In the genomic region with DNA sequence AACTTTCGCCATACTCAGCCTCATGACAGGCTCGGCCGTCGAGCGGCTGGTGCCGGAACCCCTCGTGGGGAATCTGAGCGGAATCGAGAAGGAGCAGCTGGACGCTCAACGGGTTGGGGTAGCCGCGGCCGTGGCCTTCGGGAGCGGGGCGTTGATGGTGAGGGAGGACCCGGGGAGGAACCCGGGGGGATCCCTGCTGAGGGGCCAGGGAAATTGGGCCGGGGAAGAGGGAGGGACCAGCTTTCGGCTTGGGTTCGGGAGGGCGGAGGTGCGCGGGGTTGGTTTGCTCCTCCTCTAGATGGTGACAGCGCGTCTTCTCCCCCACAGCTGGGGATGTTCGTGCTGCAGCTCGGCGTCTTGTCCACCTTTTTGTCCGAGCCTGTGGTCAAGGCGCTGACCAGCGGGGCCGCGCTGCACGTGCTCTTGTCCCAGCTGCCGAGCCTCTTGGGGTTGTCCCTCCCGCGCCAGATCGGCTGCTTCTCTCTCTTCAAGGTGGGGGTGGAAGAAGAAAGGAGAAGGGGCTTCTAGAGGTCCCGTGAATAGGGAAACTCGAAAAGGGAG, we compare ENCODE assay signal across 8 cellular contexts. TPM values are rescaled to one million over a fixed set of nuclear protein-coding genes. Genes with fewer than 3 reads are reported as not detected.
DNase-seq lines count a peak whose midpoint lies in the region; ATAC-seq, FAIRE-seq and TF ChIP-seq lines count a peak whose summit lies in the region.

No MANE protein-coding gene starts in this region.

- CTCF ChIA-PET in SK-N-SH (lab: Yijun Ruan, JAX), result interaction anchor here (0.6 to 11.0 kb wide), 19 partner anchors 8 to 382 kb away, joined by 3 to 298 read pairs (median 5); partner anchors contain the start of genes ARHGEF25, B4GALNT1, DTX3 and PIP4K2C

- H3K4me1 ChIP-seq in SK-N-SH (ENCODE audit: control insufficient read depth in 1 of 2, insufficient read depth in 2 of 2, low read depth in 1 of 2, low read length in 1 of 2), result peaks cover 0 to 7% of the 10 kb centered on the region in 2 experiments; a peak in 1 of 4 replicates
- H3K4me1 ChIP-seq in keratinocyte (ENCODE audit: control insufficient read depth, extremely low read depth, insufficient read depth, low read length), result peaks cover 17% of the 10 kb centered on the region
- H3K4me1 ChIP-seq in subcutaneous abdominal adipose tissue (ENCODE audit: control insufficient read depth in 5 of 5, insufficient read depth in 5 of 5, low read length in 5 of 5), result peaks cover 2 to 24% (median 21%) of the 10 kb centered on the region in 5 donors

- H2AFZ ChIP-seq in SK-N-SH (ENCODE audit: low read depth), result no peak overlapping the region
- H2AFZ ChIP-seq in keratinocyte (ENCODE audit: control insufficient read depth, low read length), result no peak overlapping the region

- H3K27me3 ChIP-seq in SK-N-SH (ENCODE audit: insufficient read depth) (no peaks in the 10 kb centered on the region), keratinocyte (ENCODE audit: control insufficient read depth, extremely low read depth, insufficient read depth, low read length) (peaks cover 86% of the 10 kb centered on the region), subcutaneous abdominal adipose tissue (ENCODE audit: control insufficient read depth in 5 of 5, insufficient read depth in 4 of 5, low read length in 5 of 5) (peaks cover 63 to 78% (median 75%) of the 10 kb centered on the region in 5 donors)

- H3K4me2 ChIP-seq in SK-N-SH, result no peak overlapping the region
- H3K4me2 ChIP-seq in keratinocyte (ENCODE audit: control insufficient read depth, extremely low read depth, insufficient read depth, low read depth, low read length), result peak overlapping the region; percentile 75

- no peaks in the 10 kb centered on the region for H3K9me1 ChIP-seq in keratinocyte (ENCODE audit: control insufficient read depth, extremely low read depth, insufficient read depth, low read length)

- H4K20me1 ChIP-seq in SK-N-SH (ENCODE audit: insufficient read depth) (no peaks in the 10 kb centered on the region), keratinocyte (ENCODE audit: control insufficient read depth, extremely low read depth, insufficient read depth, low read length) (peaks cover 3% of the 10 kb centered on the region)

- DNase-seq in SK-N-SH, result peak; percentile 59
- DNase-seq in astrocyte of the cerebellum (ENCODE audit: low read depth), result no peak
- no peak for DNase-seq in keratinocyte (ENCODE audit: low read depth, low spot score)
- DNase-seq in NCI-H774 (lab: John Stamatoyannopoulos, UW), result no peak
- DNase-seq in A172 (ENCODE audit: low spot score), result no peak

- in situ Hi-C loops in astrocyte of the cerebellum (cut with HindIII; ENCODE audit: low sequenced_read_pairs), result no loop called here

- peaks cover 0 to 8% of the 10 kb centered on the region in 2 experiments for H3K36me3 ChIP-seq in SK-N-SH (replicated peaks in 1 of 2; ENCODE audit: control insufficient read depth in 1 of 2, insufficient read depth in 2 of 2, low read length in 1 of 2)
- H3K36me3 ChIP-seq in keratinocyte (ENCODE audit: control insufficient read depth in 2 of 2, extremely low read depth in 1 of 2, insufficient read depth in 2 of 2, low read length in 2 of 2), result no peaks in the 10 kb centered on the region
- peaks cover 0 to 4% (median 1%) of the 10 kb centered on the region in 5 donors for H3K36me3 ChIP-seq in subcutaneous abdominal adipose tissue (ENCODE audit: control insufficient read depth in 5 of 5, insufficient read depth in 5 of 5, low read length in 5 of 5)

- no peaks in the 10 kb centered on the region for H3K79me2 ChIP-seq in SK-N-SH (ENCODE audit: insufficient read depth)
- no peaks in the 10 kb centered on the region for H3K79me2 ChIP-seq in keratinocyte (ENCODE audit: control insufficient read depth, insufficient read depth, low read length)

- H3K9me2 ChIP-seq in SK-N-SH, result no peaks in the 10 kb centered on the region

- H3K4me3 ChIP-seq in SK-N-SH (ENCODE audit: low read depth in 2 of 2, low read length in 1 of 2), result no peak overlapping the region
- H3K4me3 ChIP-seq in astrocyte of the cerebellum (ENCODE audit: low read depth, low read length), result peak overlapping the region; percentile 32
- peak overlapping the region in 1 of 3 experiments; percentile 39 for H3K4me3 ChIP-seq in keratinocyte (ENCODE audit: control insufficient read depth in 2 of 3, extremely low read depth in 1 of 3, insufficient read depth in 2 of 3, low read depth in 1 of 3, low read length in 3 of 3)
- H3K4me3 ChIP-seq in subcutaneous abdominal adipose tissue (ENCODE audit: low read depth in 1 of 5, low read length in 5 of 5), result peak overlapping the region; percentile 47 to 68 (median 58)

- TF ChIP-seq CTCF in SK-N-SH (IDR thresholded peaks at IDR 0.05), result no peak
- TF ChIP-seq CTCF in astrocyte of the cerebellum (IDR thresholded peaks at IDR 0.05; ENCODE audit: low read depth, low read length, missing control alignments), result no peak
- TF ChIP-seq CTCF in keratinocyte (optimal IDR thresholded peaks at IDR 0.05 in 1 of 3, IDR thresholded peaks at IDR 0.05 in 1 of 3, conservative IDR thresholded peaks at IDR 0.05 in 1 of 3; ENCODE audit: extremely low read depth in 1 of 3, insufficient read depth in 2 of 3, low read length in 3 of 3), result no peak

- TF ChIP-seq EP300 in SK-N-SH (IDR thresholded peaks at IDR 0.05; ENCODE audit: borderline replicate concordance in 1 of 2, low read depth in 1 of 2, low read length in 1 of 2), result no peak

- TF ChIP-seq RAD21 in SK-N-SH (IDR thresholded peaks at IDR 0.05; ENCODE audit: low read length), result no peak

- POLR2A ChIA-PET in SK-N-SH (lab: Yijun Ruan, JAX), result interaction anchor here (1.0 to 1.9 kb wide), 2 partner anchors 29 to 36 kb away, joined by 3 to 6 read pairs; partner anchors contain the start of gene PIP4K2C

- no peaks in the 10 kb centered on the region for H3K9me3 ChIP-seq in SK-N-SH
- no peaks in the 10 kb centered on the region for H3K9me3 ChIP-seq in keratinocyte (ENCODE audit: control insufficient read depth, low read depth, low read length)
- H3K9me3 ChIP-seq in subcutaneous abdominal adipose tissue (ENCODE audit: control insufficient read depth in 5 of 5, low read length in 5 of 5), result no peaks in the 10 kb centered on the region

- H3K27ac ChIP-seq in SK-N-SH (ENCODE audit: low read depth in 2 of 2, low read length in 1 of 2), result no peak overlapping the region
- no peak overlapping the region for H3K27ac ChIP-seq in keratinocyte (ENCODE audit: control insufficient read depth, insufficient read depth, low read length)
- no peak overlapping the region for H3K27ac ChIP-seq in subcutaneous abdominal adipose tissue (ENCODE audit: low read depth, low read length)

- H3K9ac ChIP-seq in SK-N-SH (no peak overlapping the region), keratinocyte (ENCODE audit: control insufficient read depth, extremely low read depth, insufficient read depth, low read length) (no peak overlapping the region), subcutaneous abdominal adipose tissue (ENCODE audit: low read length in 5 of 5) (peak overlapping the region in 2 of 5 donors; percentile 47 to 48)

- ATAC-seq in SK-N-SH treated with all-trans-retinoic acid at 6 μM for 48 hours, result no peak
- ATAC-seq in HG03097 (IDR thresholded peaks at IDR 0.05; ENCODE audit: low FRiP score, unreplicated experiment), result no peak

- dilution Hi-C loops in keratinocyte (cut with MboI; ENCODE audit: extremely low pct_ligation_motif_present, low sequenced_read_pairs), result no loop called here

- no peak for FAIRE-seq in keratinocyte (lab: Jason Lieb, UNC)

- peaks cover 4% of the 10 kb centered on the region for H3F3A ChIP-seq in SK-N-SH (replicated peaks; ENCODE audit: insufficient read depth)

- 86% methylated on average over 39 of the region's 42 CpGs for WGBS in SK-N-SH (ENCODE audit: low lambda C conversion rate)

RNA-seq across cellular contexts. Expression of gene ARHGEF25, which starts 9.8 kb away (rescaled TPM):
- polyA plus RNA-seq in SK-N-SH (2012; rRNA removed) (48.1 and 51.6 TPM in 2 replicates), keratinocyte (0.12 to 0.26 TPM (median 0.26 TPM) in 3 replicates)
- 39.3 and 41.6 TPM in 2 replicates for polyA plus RNA-seq in SK-N-SH (2012; cell fraction: cytosol; rRNA removed)
- 220 and 239 TPM in 2 replicates for polyA plus RNA-seq in SK-N-SH (2012; cell fraction: nucleus; rRNA removed)
- not detected for polyA plus RNA-seq in keratinocyte (2011; ENCODE audit: low read depth)
- 0.05 and 0.10 TPM in 2 replicates for polyA plus RNA-seq in keratinocyte (2011; cell fraction: cytosol; rRNA removed)
- 0.32 and 2.8 TPM in 2 replicates for polyA plus RNA-seq in keratinocyte (2011; cell fraction: nucleus; rRNA removed)
- polyA plus RNA-seq in keratinocyte (2012; ENCODE audit: low replicate concordance), result 0.21 and 0.60 TPM in 2 replicates
- not detected in 3 replicates for polyA minus RNA-seq in keratinocyte
- polyA minus RNA-seq in keratinocyte (2011; cell fraction: cytosol; rRNA and poly(A)+ RNA removed), result not detected
- polyA minus RNA-seq in keratinocyte (2011; cell fraction: nucleus; rRNA and poly(A)+ RNA removed), result not detected in 2 replicates
- total RNA-seq in A172 (2014; rRNA removed; shearing (Covaris generic)), result 20.6 and 23.0 TPM in 2 replicates

RNA-seq across cellular contexts. Expression of gene B4GALNT1, which starts 12.0 kb away (rescaled TPM):
- polyA plus RNA-seq in SK-N-SH (2012; rRNA removed), result 5.2 and 5.3 TPM in 2 replicates
- 3.0 and 5.1 TPM in 2 replicates for polyA plus RNA-seq in SK-N-SH (2012; cell fraction: cytosol; rRNA removed)
- polyA plus RNA-seq in SK-N-SH (2012; cell fraction: nucleus; rRNA removed), result 11.1 and 15.0 TPM in 2 replicates
- 0.08 to 0.37 TPM (median 0.08 TPM) in 3 replicates for polyA plus RNA-seq in keratinocyte
- polyA plus RNA-seq in keratinocyte (2011; ENCODE audit: low read depth), result not detected
- polyA plus RNA-seq in keratinocyte (2011; cell fraction: cytosol; rRNA removed), result 0.13 TPM in 2 replicates
- 0.25 and 0.55 TPM in 2 replicates for polyA plus RNA-seq in keratinocyte (2011; cell fraction: nucleus; rRNA removed)
- 0.28 TPM in 1 of 2 replicates, not detected in the other for polyA plus RNA-seq in keratinocyte (2012; ENCODE audit: low replicate concordance)
- polyA minus RNA-seq in keratinocyte, result 0.29 to 1.7 TPM (median 1.0 TPM) in 3 replicates
- not detected for polyA minus RNA-seq in keratinocyte (2011; cell fraction: cytosol; rRNA and poly(A)+ RNA removed)
- polyA minus RNA-seq in keratinocyte (2011; cell fraction: nucleus; rRNA and poly(A)+ RNA removed), result not detected in 2 replicates
- total RNA-seq in A172 (2014; rRNA removed; shearing (Covaris generic)), result 61.9 and 82.6 TPM in 2 replicates

RNA-seq across cellular contexts. Expression of gene DTX3, which starts 16.4 kb away (rescaled TPM):
- 61.2 and 62.6 TPM in 2 replicates for polyA plus RNA-seq in SK-N-SH (2012; rRNA removed)
- 21.8 and 33.1 TPM in 2 replicates for polyA plus RNA-seq in SK-N-SH (2012; cell fraction: cytosol; rRNA removed)
- polyA plus RNA-seq in SK-N-SH (2012; cell fraction: nucleus; rRNA removed), result 312 and 331 TPM in 2 replicates
- polyA plus RNA-seq in keratinocyte, result 2.6 to 5.4 TPM (median 3.5 TPM) in 3 replicates
- 0.60 TPM for polyA plus RNA-seq in keratinocyte (2011; ENCODE audit: low read depth)
- polyA plus RNA-seq in keratinocyte (2011; cell fraction: cytosol; rRNA removed), result 1.9 and 3.1 TPM in 2 replicates
- polyA plus RNA-seq in keratinocyte (2011; cell fraction: nucleus; rRNA removed), result 17.6 and 24.6 TPM in 2 replicates
- polyA plus RNA-seq in keratinocyte (2012; ENCODE audit: low replicate concordance), result 2.2 and 2.9 TPM in 2 replicates
- polyA minus RNA-seq in keratinocyte, result 1.5 to 5.0 TPM (median 2.4 TPM) in 3 replicates
- polyA minus RNA-seq in keratinocyte (2011; cell fraction: cytosol; rRNA and poly(A)+ RNA removed), result 4.2 TPM
- 1.9 and 3.4 TPM in 2 replicates for polyA minus RNA-seq in keratinocyte (2011; cell fraction: nucleus; rRNA and poly(A)+ RNA removed)
- total RNA-seq in A172 (2014; rRNA removed; shearing (Covaris generic)), result 13.6 and 21.3 TPM in 2 replicates

RNA-seq across cellular contexts. Expression of gene PIP4K2C, which starts 30.0 kb away (rescaled TPM):
- polyA plus RNA-seq in SK-N-SH (2012; rRNA removed), result 34.2 and 40.1 TPM in 2 replicates
- 35.5 and 40.3 TPM in 2 replicates for polyA plus RNA-seq in SK-N-SH (2012; cell fraction: cytosol; rRNA removed)
- polyA plus RNA-seq in SK-N-SH (2012; cell fraction: nucleus; rRNA removed), result 25.2 and 35.0 TPM in 2 replicates
- 73.5 to 109 TPM (median 93.6 TPM) in 3 replicates for polyA plus RNA-seq in keratinocyte
- 39.9 TPM for polyA plus RNA-seq in keratinocyte (2011; ENCODE audit: low read depth)
- 87.3 and 124 TPM in 2 replicates for polyA plus RNA-seq in keratinocyte (2011; cell fraction: cytosol; rRNA removed)
- polyA plus RNA-seq in keratinocyte (2011; cell fraction: nucleus; rRNA removed), result 152 and 164 TPM in 2 replicates
- polyA plus RNA-seq in keratinocyte (2012; ENCODE audit: low replicate concordance), result 42.0 and 62.1 TPM in 2 replicates
- 72.3 to 76.9 TPM (median 76.1 TPM) in 3 replicates for polyA minus RNA-seq in keratinocyte
- 71.0 TPM for polyA minus RNA-seq in keratinocyte (2011; cell fraction: cytosol; rRNA and poly(A)+ RNA removed)
- 62.4 and 98.2 TPM in 2 replicates for polyA minus RNA-seq in keratinocyte (2011; cell fraction: nucleus; rRNA and poly(A)+ RNA removed)
- total RNA-seq in A172 (2014; rRNA removed; shearing (Covaris generic)), result 42.5 and 54.0 TPM in 2 replicates

Comparison
In these comparisons a context has a peak if more than half of its experiments do, and no peak if none do; other contexts are left out.
1. H3K4me3 ChIP-seq: peak in astrocyte of the cerebellum (single experiment) and subcutaneous abdominal adipose tissue (5 of 5); none in SK-N-SH (0 of 2).
2. RNA of gene ARHGEF25, which starts 9.8 kb away (polyA plus RNA-seq): 39.3 to 239 TPM in SK-N-SH; 0.05 to 2.8 TPM in keratinocyte; every median in the first group is over 10 times any median in the second.